In the genomic region with DNA sequence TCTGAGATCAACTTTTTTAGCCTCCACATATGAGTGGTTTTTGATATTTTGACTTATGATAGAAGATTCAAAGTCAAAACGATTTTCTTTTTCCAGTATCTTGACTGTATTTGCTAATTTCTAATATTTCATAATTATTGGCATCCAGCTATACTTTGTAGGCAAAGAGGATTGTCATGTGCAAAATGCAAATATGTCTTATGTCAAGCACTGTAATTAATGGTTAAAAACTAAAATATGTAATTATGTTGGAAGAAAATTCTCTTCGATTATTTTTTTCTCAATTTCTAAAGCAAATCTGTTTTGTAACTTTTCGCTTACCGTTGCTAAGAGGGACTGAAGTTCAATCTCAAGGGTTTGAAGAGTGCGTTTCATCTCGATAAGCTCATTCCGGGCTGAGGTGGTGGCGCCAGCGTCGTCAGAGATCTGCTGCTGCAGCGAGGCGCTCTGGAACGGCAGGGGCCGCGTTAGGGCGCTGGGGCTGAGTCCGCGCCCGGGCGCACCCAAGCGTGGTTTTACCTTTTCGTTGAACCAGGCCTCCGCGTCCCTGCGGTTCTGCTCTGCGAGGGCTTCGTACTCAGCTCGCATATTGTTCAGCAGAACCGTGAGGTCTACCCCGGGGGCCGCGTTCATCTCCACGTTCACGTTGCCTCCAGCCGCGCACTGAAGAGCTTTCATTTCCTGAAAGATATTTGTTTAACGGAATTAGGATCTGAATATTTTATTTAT, we compare ENCODE assay signal across 8 cellular contexts. TPM values are rescaled to one million over a fixed set of nuclear protein-coding genes. Genes with fewer than 3 reads are reported as not detected.
DNase-seq lines count a peak whose midpoint lies in the region; FAIRE-seq and TF ChIP-seq lines count a peak whose summit lies in the region.

No MANE protein-coding gene starts in this region.

- no peaks in the 10 kb centered on the region for H3K79me2 ChIP-seq in OCI-LY7 (ENCODE audit: insufficient read depth, low read depth, low read length)

- H3K4me1 ChIP-seq in OCI-LY7 (ENCODE audit: insufficient read depth, low read length, poor library complexity, severe bottlenecking): no peaks in the 10 kb centered on the region

- no peaks in the 10 kb centered on the region for H3K9me3 Mint-ChIP-seq in Calu3 (ENCODE audit: low read depth, unreplicated experiment)

- H3K4me3 Mint-ChIP-seq in Calu3 (ENCODE audit: low read depth, unreplicated experiment): no peak overlapping the region

- H3K4me2 ChIP-seq in OCI-LY7 (ENCODE audit: low read length): no peak overlapping the region

- intact Hi-C loops in Calu3 (cut with micrococcal nuclease; ENCODE audit: unreplicated experiment) (no loop called here), lower leg skin (cut with DNase I; ENCODE audit: low total_unique reads) (no loop called here), OCI-LY7 (cut with micrococcal nuclease; ENCODE audit: unreplicated experiment) (no loop called here)

- H3K36me3 ChIP-seq in bronchial epithelial cell (ENCODE audit: control insufficient read depth, insufficient read depth, low read length) (no peaks in the 10 kb centered on the region), OCI-LY7 (ENCODE audit: insufficient read depth, low read length) (no peaks in the 10 kb centered on the region)

- FAIRE-seq in bronchial epithelial cell (lab: Jason Lieb, UNC): no peak

- BruUV-seq in Calu3 (replicated peaks; lab: Mats Ljungman, UMichigan) (no TSS peak), OCI-LY7 (replicated peaks; lab: Mats Ljungman, UMichigan) (no TSS peak)

- TF ChIP-seq CTCF in bronchial epithelial cell (IDR thresholded peaks at IDR 0.05; ENCODE audit: insufficient read depth, low read length, severe bottlenecking) (no peak), Calu3 (IDR thresholded peaks at IDR 0.05; ENCODE audit: unreplicated experiment) (no peak), lower leg skin (IDR thresholded peaks at IDR 0.05) (no peak), OCI-LY7 (conservative IDR thresholded peaks at IDR 0.05; ENCODE audit: low read length) (no peak)

- H3K27ac ChIP-seq in OCI-LY7 (ENCODE audit: low read depth, low read length, poor library complexity, severe bottlenecking): no peak overlapping the region

- H3K9me2 ChIP-seq in OCI-LY7 (ENCODE audit: insufficient read depth, low read length): no peaks in the 10 kb centered on the region

- no peak for TF ChIP-seq POLR2A in lower leg skin (IDR thresholded peaks at IDR 0.05)

- POLR2A ChIA-PET in OCI-LY7 (lab: Charles Lee): no interaction called here

- no peaks in the 10 kb centered on the region for H4K20me1 ChIP-seq in OCI-LY7 (ENCODE audit: insufficient read depth, low read length)

- no peaks in the 10 kb centered on the region for H3K36me3 Mint-ChIP-seq in Calu3 (ENCODE audit: insufficient read depth, unreplicated experiment)

- H3K4me3 ChIP-seq in bronchial epithelial cell (ENCODE audit: low read depth, low read length) (peak overlapping the region; percentile 26), lower leg skin (ENCODE audit: low read depth, poor library complexity, severe bottlenecking) (no peak overlapping the region), OCI-LY7 (ENCODE audit: low read depth, low read length, poor library complexity, severe bottlenecking) (no peak overlapping the region)

- no peaks in the 10 kb centered on the region for H3K9me3 ChIP-seq in OCI-LY7 (ENCODE audit: low read length)

- CTCF ChIA-PET in Calu3 (lab: Charles Lee): interaction anchor here (0.5 to 1.6 kb wide), 8 partner anchors 12 to 704 kb away, joined by 3 to 8 read pairs (median 3); partner anchors contain the start of genes KRT222 and KRT25
- CTCF ChIA-PET in OCI-LY7 (lab: Charles Lee; ENCODE audit: unreplicated experiment): no interaction called here

- DNase-seq in DMS153 treated with DMSO at 0.1 percent for 48 hours (lab: John Stamatoyannopoulos, UW; ENCODE audit: unreplicated experiment): peak; percentile 30
- DNase-seq in NCI-H774 (lab: John Stamatoyannopoulos, UW): peak; percentile 33
- DNase-seq in bronchial epithelial cell (ENCODE audit: low read depth): peak; percentile 17
- peak; percentile 6 for DNase-seq in stimulated activated CD4-positive, alpha-beta T cell treated with anti-CD3 and anti-CD28 coated beads, Interleukin-12 subunit alpha, Interleukin-12 subunit beta, amount 100 ng/mL, for 4 hours
- no peak for DNase-seq in Calu3
- DNase-seq in lower leg skin (ENCODE audit: low spot score in 2 of 2): no peak
- DNase-seq in OCI-LY7 (ENCODE audit: low spot score): no peak
- no peak for DNase-seq in GDM1 (lab: John Stamatoyannopoulos, UW)

- peaks cover 2% of the 10 kb centered on the region for H3K27me3 ChIP-seq in bronchial epithelial cell (ENCODE audit: control insufficient read depth, insufficient read depth, low read length)

- no peaks in the 10 kb centered on the region for H3K4me1 Mint-ChIP-seq in Calu3 (ENCODE audit: low read depth, unreplicated experiment)

- H3K27ac Mint-ChIP-seq in Calu3 (ENCODE audit: unreplicated experiment): no peak overlapping the region

- 34 to 36% methylated on average over 37 of the region's 37 CpGs for WGBS in lower leg skin, 2 donors

- H3K27me3 Mint-ChIP-seq in Calu3 (ENCODE audit: unreplicated experiment): peaks cover 72% of the 10 kb centered on the region

- H2AFZ ChIP-seq in OCI-LY7 (ENCODE audit: low read length): no peak overlapping the region

RNA-seq across cellular contexts. Expression of gene KRT27, which starts 3.0 kb away (rescaled TPM):
- total RNA-seq in bronchial epithelial cell (not detected in 2 replicates), Calu3 (2022) (not detected in 2 replicates), lower leg skin (10 to 100 TPM in 1 of 4 donors, 1 to 10 TPM in 1, under 1 TPM in 1, not detected in 1; 0.52 to 69.8 (median 1.3) TPM), OCI-LY7 (2022) (not detected in 2 replicates)
- total RNA-seq in OCI-LY7 (2014; rRNA removed; shearing (Covaris generic)): not detected in 2 replicates

RNA-seq across cellular contexts. Expression of gene KRT26, which starts 7.3 kb away (rescaled TPM):
- total RNA-seq in bronchial epithelial cell: not detected in 2 replicates
- total RNA-seq in Calu3 (2022): not detected in 2 replicates
- total RNA-seq in lower leg skin: 1 to 10 TPM in 1 of 4 donors, not detected in 3; 9.2 TPM
- not detected in 2 replicates for total RNA-seq in OCI-LY7 (2014; rRNA removed; shearing (Covaris generic))
- total RNA-seq in OCI-LY7 (2022): not detected in 2 replicates

RNA-seq across cellular contexts. Expression of gene KRT28, which starts 20.4 kb away (rescaled TPM):
- total RNA-seq in bronchial epithelial cell: not detected in 2 replicates
- total RNA-seq in Calu3 (2022): not detected in 2 replicates
- 1 to 10 TPM in 1 of 4 donors, not detected in 3; 6.0 TPM for total RNA-seq in lower leg skin
- total RNA-seq in OCI-LY7 (2014; rRNA removed; shearing (Covaris generic)): not detected in 2 replicates
- total RNA-seq in OCI-LY7 (2022): not detected in 2 replicates

RNA-seq across cellular contexts. Expression of gene KRT25, which starts 24.2 kb away (rescaled TPM):
- total RNA-seq in bronchial epithelial cell (not detected in 2 replicates), Calu3 (2022) (not detected in 2 replicates), lower leg skin (100 to 1,000 TPM in 1 of 4 donors, under 1 TPM in 1, not detected in 2; 0.59 to 111 TPM), OCI-LY7 (2022) (not detected in 2 replicates)
- total RNA-seq in OCI-LY7 (2014; rRNA removed; shearing (Covaris generic)): not detected in 2 replicates

RNA-seq across cellular contexts. Expression of gene KRT10, which starts 43.1 kb away (rescaled TPM):
- 5.8 and 6.3 TPM in 2 replicates for total RNA-seq in bronchial epithelial cell
- total RNA-seq in Calu3 (2022): 171 and 188 TPM in 2 replicates
- total RNA-seq in lower leg skin: 1,000 to 10,000 TPM; 4,878 to 8,317 (median 6,442) TPM
- total RNA-seq in OCI-LY7 (2014; rRNA removed; shearing (Covaris generic)): 6.6 and 10.7 TPM in 2 replicates
- total RNA-seq in OCI-LY7 (2022): 39.7 and 44.0 TPM in 2 replicates

Comparison
In these comparisons a context has a peak if more than half of its experiments do, and no peak if none do; other contexts are left out.
1. DNase-seq: peak in DMS153 treated with DMSO at 0.1 percent for 48 hours (single experiment), NCI-H774 (single experiment), bronchial epithelial cell (single experiment) and stimulated activated CD4-positive, alpha-beta T cell treated with anti-CD3 and anti-CD28 coated beads, Interleukin-12 subunit alpha, Interleukin-12 subunit beta, amount 100 ng/mL, for 4 hours (single experiment); none in Calu3 (single experiment), lower leg skin (0 of 2), OCI-LY7 (single experiment) and GDM1 (single experiment).